Comparison of ENCODE assay signal across 19 cellular contexts in the genomic region with DNA sequence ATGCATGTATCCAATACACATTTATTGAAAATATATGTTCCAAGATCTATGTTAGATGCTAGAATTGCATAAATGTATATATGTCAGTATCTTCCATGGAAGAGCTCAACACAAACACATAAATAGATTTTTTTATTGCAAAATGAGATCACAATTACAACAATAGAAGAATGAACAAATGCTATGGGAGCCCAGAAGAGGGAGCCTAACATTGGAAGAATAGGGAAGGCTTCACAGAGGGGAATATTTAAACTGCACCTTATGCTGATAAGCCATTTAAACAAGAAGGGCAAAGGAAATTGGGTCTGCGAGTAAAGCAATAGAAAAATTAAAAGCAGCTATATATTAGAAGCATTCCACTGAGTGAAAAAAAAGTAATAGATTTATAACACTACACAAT.
DNase-seq lines count a peak whose midpoint lies in the region; ATAC-seq and TF ChIP-seq lines count a peak whose summit lies in the region.
"Had no signal": no experiment of that assay in that cellular context is flagged by ENCODE, and none has a peak within 500 bp of the region (broad histone marks: within the 10 kb centered on the region; RNA-seq: fewer than 3 reads in every experiment).

No MANE protein-coding gene starts in this region.

- peak; percentile 33 for TF ChIP-seq CTCF in AG10803 (conservative IDR thresholded peaks at IDR 0.05; ENCODE audit: low read length)
- TF ChIP-seq CTCF in LNCAP (IDR thresholded peaks at IDR 0.05), result 0 out of 2 replicates have a peak, but pooled peaks have one; percentile 25
- peak; percentile 32 to 42 (median 36) for TF ChIP-seq CTCF in nephron (IDR thresholded peaks at IDR 0.05; ENCODE audit: unreplicated experiment in 3 of 3)

- no peak overlapping the region for H3K4me3 ChIP-seq in AG10803 (ENCODE audit: low read length)
- H3K4me3 ChIP-seq: BLaER1 had no signal

- H3K9me3 Mint-ChIP-seq in nephron, result no peaks in the 10 kb centered on the region
- H3K9me3 Mint-ChIP-seq: activated CD8-positive, alpha-beta T cell treated with anti-CD3 and anti-CD28 coated beads for 36 hours; activated naive CD8-positive, alpha-beta T cell treated with anti-CD3 and anti-CD28 coated beads, Interleukin-2, amount 50 U/mL, for 24 hours; central memory CD8-positive, alpha-beta T cell; H9 had no signal

- peaks cover 6% of the 10 kb centered on the region for H3K4me1 Mint-ChIP-seq in nephron
- H3K4me1 Mint-ChIP-seq: activated naive CD8-positive, alpha-beta T cell treated with anti-CD3 and anti-CD28 coated beads, Interleukin-2, amount 50 U/mL, for 24 hours; central memory CD8-positive, alpha-beta T cell had no signal

- H3K4me3 Mint-ChIP-seq in nephron, result no peak overlapping the region
- H3K4me3 Mint-ChIP-seq: activated CD8-positive, alpha-beta T cell treated with anti-CD3 and anti-CD28 coated beads for 36 hours; activated naive CD8-positive, alpha-beta T cell treated with anti-CD3 and anti-CD28 coated beads, Interleukin-2, amount 50 U/mL, for 24 hours; activated T-helper 1 cell treated with anti-CD3 and anti-CD28 coated beads, Interleukin-12 subunit alpha, Interleukin-12 subunit beta, Interleukin-2, Interleukin-4 antibody, amounts not matched to agents 30 ng/mL and 10 ng/mL and 1 ng/mL, durations not matched to agents 14 hours and 24 hours and 36 hours; central memory CD8-positive, alpha-beta T cell; H9 had no signal

- H3K27me3 Mint-ChIP-seq in nephron (ENCODE audit: low read depth), result no peaks in the 10 kb centered on the region
- H3K27me3 Mint-ChIP-seq: central memory CD8-positive, alpha-beta T cell had no signal

- peak overlapping the region in 2 of 3 experiments; percentile 35 to 88 for H3K27ac Mint-ChIP-seq in nephron
- H3K27ac Mint-ChIP-seq: activated CD8-positive, alpha-beta T cell treated with anti-CD3 and anti-CD28 coated beads for 36 hours; activated naive CD8-positive, alpha-beta T cell treated with anti-CD3 and anti-CD28 coated beads, Interleukin-2, amount 50 U/mL, for 24 hours; activated T-helper 1 cell treated with anti-CD3 and anti-CD28 coated beads, Interleukin-12 subunit alpha, Interleukin-12 subunit beta, Interleukin-2, Interleukin-4 antibody, amounts not matched to agents 30 ng/mL and 10 ng/mL and 1 ng/mL, durations not matched to agents 14 hours and 24 hours and 36 hours; H9 had no signal

- no peak for ATAC-seq in HG03432 (IDR thresholded peaks at IDR 0.05; ENCODE audit: unreplicated experiment)
- ATAC-seq in GM18868 (IDR thresholded peaks at IDR 0.05; ENCODE audit: unreplicated experiment), result no peak
- ATAC-seq: activated CD8-positive, alpha-beta T cell treated with anti-CD3 and anti-CD28 coated beads for 36 hours; activated naive CD8-positive, alpha-beta T cell treated with anti-CD3 and anti-CD28 coated beads, Interleukin-2, amount 50 U/mL, for 24 hours; Panc1; right cardiac atrium had no signal

- H3K36me3 Mint-ChIP-seq in nephron (ENCODE audit: low read depth), result no peaks in the 10 kb centered on the region

- DNase-seq in AG10803 (ENCODE audit: low read depth) (no peak), dermis blood vessel endothelial cell (peak; percentile 41), A172 (ENCODE audit: low spot score) (no peak)
- DNase-seq: activated CD8-positive, alpha-beta T cell treated with anti-CD3 and anti-CD28 coated beads for 36 hours; activated naive CD8-positive, alpha-beta T cell treated with anti-CD3 and anti-CD28 coated beads, Interleukin-2, amount 50 U/mL, for 24 hours; DMS 273 treated with DMSO at 0.1 percent for 48 hours; H9; head of caudate nucleus; NCI-H187 treated with DMSO at 0.1 percent for 48 hours; right cardiac atrium; stimulated activated CD4-positive, alpha-beta T cell treated with anti-CD3 and anti-CD28 coated beads, Interleukin-2, amount 100 ng/mL, for 24 hours had no signal
